ENCODE assay signal across 10 cellular contexts in the genomic region with DNA sequence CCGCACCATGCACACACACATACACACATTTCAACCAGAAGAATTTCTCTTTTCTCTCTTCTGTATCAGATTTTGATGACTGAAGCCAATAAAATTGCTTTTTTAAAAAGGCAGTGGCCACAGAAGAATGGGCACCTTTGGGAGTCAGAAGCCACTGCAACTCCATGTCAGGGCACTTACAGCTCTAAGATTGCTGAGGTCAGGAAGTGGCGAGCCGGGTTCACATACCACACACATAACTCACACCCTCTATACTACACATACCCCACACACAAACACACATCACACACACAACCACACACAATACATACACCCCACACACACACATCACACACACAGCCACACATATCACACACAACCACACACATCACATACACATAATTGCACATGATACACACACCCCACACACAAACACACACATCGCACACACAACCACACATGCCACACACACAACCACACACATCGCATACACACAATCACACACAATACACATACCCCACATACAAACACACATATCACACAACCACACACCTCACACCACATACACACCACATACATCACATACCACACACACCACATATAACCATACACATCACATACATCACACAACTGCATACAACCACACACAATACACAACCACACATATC. TPM values are rescaled to one million over a fixed set of nuclear protein-coding genes. Genes with fewer than 3 reads are reported as not detected.
DNase-seq lines count a peak whose midpoint lies in the region; ATAC-seq, FAIRE-seq and TF ChIP-seq lines count a peak whose summit lies in the region.
"Had no signal": no experiment of that assay in that cellular context is flagged by ENCODE, and none has a peak within 500 bp of the region (broad histone marks: within the 10 kb centered on the region; RNA-seq: fewer than 3 reads in every experiment).

No MANE protein-coding gene starts in this region.

- H3K4me1 Mint-ChIP-seq in CD14-positive monocyte, result no peaks in the 10 kb centered on the region
- H3K4me1 Mint-ChIP-seq: naive B cell had no signal

- no peak for FAIRE-seq in GM12891 (lab: Jason Lieb, UNC)

- no peaks in the 10 kb centered on the region for H3K36me3 Mint-ChIP-seq in CD14-positive monocyte
- H3K36me3 Mint-ChIP-seq: naive B cell had no signal

- no peak for TF ChIP-seq POLR2A in GM12891 (IDR thresholded peaks at IDR 0.05; ENCODE audit: low read depth, low read length)

- intact Hi-C loops in CD14-positive monocyte (cut with micrococcal nuclease) (no loop called here), lower lobe of right lung (cut with DNase I) (no loop called here)

- H3K27ac Mint-ChIP-seq in CD14-positive monocyte, result no peak overlapping the region
- H3K27ac Mint-ChIP-seq: naive B cell had no signal

- no peak overlapping the region for H3K4me3 Mint-ChIP-seq in CD14-positive monocyte
- H3K4me3 Mint-ChIP-seq: naive B cell had no signal

- peaks cover 14% of the 10 kb centered on the region for H3K4me1 ChIP-seq in lower lobe of right lung

- H3K9me3 Mint-ChIP-seq in CD14-positive monocyte, result no peaks in the 10 kb centered on the region
- H3K9me3 Mint-ChIP-seq: naive B cell had no signal

- H3K36me3 ChIP-seq in lower lobe of right lung, result no peaks in the 10 kb centered on the region

- no peaks in the 10 kb centered on the region for H3K27me3 Mint-ChIP-seq in CD14-positive monocyte (ENCODE audit: low read depth in 3 of 3)
- H3K27me3 Mint-ChIP-seq: naive B cell had no signal

- no peak overlapping the region for H3K27ac ChIP-seq in lower lobe of right lung

- H3K4me3 ChIP-seq in lower lobe of right lung, result no peak overlapping the region

- TF ChIP-seq CTCF in CD14-positive monocyte (IDR thresholded peaks at IDR 0.05) (no peak), lower lobe of right lung (IDR thresholded peaks at IDR 0.05) (no peak)

- ATAC-seq in lower lobe of right lung, result peak; percentile 13 to 15

- DNase-seq in CD14-positive monocyte (ENCODE audit: low spot score) (peak; percentile 2), HT1080 (ENCODE audit: low read depth) (peak; percentile 88), astrocyte of the hippocampus (ENCODE audit: low read depth, low spot score) (peak; percentile 65), lower lobe of right lung (peak; percentile 48), GM12891 (ENCODE audit: insufficient read length, low spot score) (no peak), NCI-H2029 (lab: John Stamatoyannopoulos, UW) (no peak), occipital lobe (lab: John Stamatoyannopoulos, UW) (no peak)
- no peak for DNase-seq in effector CD4-positive, alpha-beta T cell
- DNase-seq: naive B cell, NCI-H2081 treated with DMSO at 0.1 percent for 48 hours had no signal

- no peaks in the 10 kb centered on the region for H3K9me3 ChIP-seq in lower lobe of right lung

- H3K27me3 ChIP-seq in lower lobe of right lung (ENCODE audit: low read depth), result peaks cover 6% of the 10 kb centered on the region

TF ChIP-seq in GM12891, 5 proteins besides CTCF, POLR2A, EP300 and RAD21:
- TF ChIP-seq PAX5 (IDR thresholded peaks at IDR 0.05; ENCODE audit: insufficient read depth, low read length, severe bottlenecking), result no peak
- no peak for TF ChIP-seq SPI1 (IDR thresholded peaks at IDR 0.05; ENCODE audit: low read depth, low read length)
- no peak for TF ChIP-seq POLR2AphosphoS5 (IDR thresholded peaks at IDR 0.05; ENCODE audit: low read depth, low read length)
- TF ChIP-seq POU2F2 (IDR thresholded peaks at IDR 0.05; ENCODE audit: low read depth, low read length), result no peak

RNA-seq across cellular contexts. Expression of a gene that starts 31.2 kb away (rescaled TPM):
- polyA plus RNA-seq in CD14-positive monocyte, result not detected
- not detected in 2 replicates for total RNA-seq in HT1080 (2014; rRNA removed; shearing (Covaris generic))
- not detected in 2 replicates for polyA plus RNA-seq in HT1080 (2015; cell fraction: cytosol; rRNA removed)
- not detected in 2 replicates for polyA plus RNA-seq in HT1080 (2015; cell fraction: nucleus; rRNA removed)
- total RNA-seq in lower lobe of right lung, result 42.1 TPM
- polyA plus RNA-seq in GM12891 (2012; ENCODE audit: low read depth, missing spikeins), result not detected
- 19.3 TPM for total RNA-seq in occipital lobe

RNA-seq across cellular contexts. Expression of a gene that starts 53.6 kb away (rescaled TPM):
- polyA plus RNA-seq in CD14-positive monocyte, result under 1 TPM in 1 of 2 donors, not detected in 1; 0.23 TPM
- 0.07 and 0.08 TPM in 2 replicates for total RNA-seq in HT1080 (2014; rRNA removed; shearing (Covaris generic))
- polyA plus RNA-seq in HT1080 (2015; cell fraction: cytosol; rRNA removed), result 0.27 and 0.30 TPM in 2 replicates
- polyA plus RNA-seq in HT1080 (2015; cell fraction: nucleus; rRNA removed), result 0.22 and 0.51 TPM in 2 replicates
- total RNA-seq in lower lobe of right lung, result 34.5 TPM
- 0.08 TPM for polyA plus RNA-seq in GM12891 (2012; ENCODE audit: low read depth, missing spikeins)
- 0.47 TPM for total RNA-seq in occipital lobe

RNA-seq across cellular contexts. Expression of a gene that starts 59.5 kb away (rescaled TPM):
- not detected for polyA plus RNA-seq in CD14-positive monocyte
- total RNA-seq in HT1080 (2014; rRNA removed; shearing (Covaris generic)), result 0.07 TPM in 1 of 2 replicates, not detected in the other
- polyA plus RNA-seq in HT1080 (2015; cell fraction: cytosol; rRNA removed), result 0.13 and 0.38 TPM in 2 replicates
- 0.24 and 0.82 TPM in 2 replicates for polyA plus RNA-seq in HT1080 (2015; cell fraction: nucleus; rRNA removed)
- total RNA-seq in lower lobe of right lung (1.1 TPM), occipital lobe (not detected)
- not detected for polyA plus RNA-seq in GM12891 (2012; ENCODE audit: low read depth, missing spikeins)

Comparison
In these comparisons a context has a peak if more than half of its experiments do, and no peak if none do; other contexts are left out.
1. DNase-seq: peak in CD14-positive monocyte (single experiment), HT1080 (single experiment), astrocyte of the hippocampus (single experiment) and lower lobe of right lung (single experiment); none in GM12891 (single experiment), NCI-H2029 (single experiment), occipital lobe (single experiment) and effector CD4-positive, alpha-beta T cell (single experiment).
2. RNA of a gene that starts 31.2 kb away (total RNA-seq): 42.1 TPM in lower lobe of right lung (single experiment) and 19.3 TPM in occipital lobe (single experiment); not detected in HT1080; every median in the first group is over 10 times any median in the second.
3. RNA of a gene that starts 53.6 kb away (total RNA-seq): 34.5 TPM in lower lobe of right lung (single experiment); 0.47 TPM in occipital lobe (single experiment) and 0.07 to 0.08 TPM in HT1080; every median in the first group is over 10 times any median in the second.